Comparison of ENCODE assay signal across 8 cellular contexts in the genomic region with DNA sequence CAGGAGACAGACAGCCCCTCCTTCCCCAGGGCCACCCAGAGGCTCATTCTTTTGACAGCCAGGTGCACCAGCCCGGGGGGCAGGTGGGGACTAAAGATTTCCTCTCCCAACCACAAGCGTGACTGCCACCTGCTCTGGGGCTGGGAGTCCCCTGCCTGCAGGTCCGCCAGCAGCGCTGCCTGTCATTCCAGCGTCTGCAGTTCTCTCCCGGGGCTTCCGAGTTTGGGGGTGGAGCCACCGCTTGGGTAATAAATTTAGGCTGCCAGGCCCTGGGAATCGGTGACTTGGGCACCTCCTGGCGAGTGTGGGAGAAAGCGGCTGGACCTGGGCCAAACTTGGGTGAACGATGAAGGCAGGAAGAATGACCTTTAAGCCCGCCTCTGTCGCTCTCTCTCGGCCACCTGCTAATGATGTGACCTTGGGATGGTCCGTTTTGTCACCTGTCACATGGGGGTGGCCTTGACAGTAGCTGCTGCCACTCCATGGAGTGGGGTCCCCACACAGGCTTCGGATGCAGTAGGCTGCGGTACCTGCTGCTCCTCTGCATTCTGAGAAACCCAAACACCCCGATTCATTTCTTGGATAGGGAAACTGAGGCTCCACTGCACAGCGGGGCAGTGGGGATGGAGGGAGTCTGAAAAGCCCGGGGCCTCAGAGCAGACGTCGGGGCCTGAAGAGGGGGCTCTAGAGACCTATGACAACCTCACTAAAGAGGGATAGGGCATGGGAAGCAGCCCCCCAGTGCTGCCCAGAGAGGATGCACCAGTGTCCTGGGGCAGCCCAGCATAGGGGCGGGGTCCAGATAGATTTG.
DNase-seq lines count a peak whose midpoint lies in the region; ATAC-seq and TF ChIP-seq lines count a peak whose summit lies in the region.

No MANE protein-coding gene starts in this region.

- H3K27ac Mint-ChIP-seq in dendritic cell treated with granulocyte-macrophage colony-stimulating factor and Interleukin-4, amounts not matched to agents 40 ng/mL and 50 ng/mL, for 4 days: peak overlapping the region; percentile 91

- H3K36me3 Mint-ChIP-seq in dendritic cell treated with granulocyte-macrophage colony-stimulating factor and Interleukin-4, amounts not matched to agents 40 ng/mL and 50 ng/mL, for 4 days (ENCODE audit: low read depth): peaks cover 6% of the 10 kb centered on the region

- H3F3A ChIP-seq in MM.1S (ENCODE audit: insufficient read depth, low read length): peaks cover 14% of the 10 kb centered on the region

- peaks cover 28% of the 10 kb centered on the region for H3K4me1 Mint-ChIP-seq in dendritic cell treated with granulocyte-macrophage colony-stimulating factor and Interleukin-4, amounts not matched to agents 40 ng/mL and 50 ng/mL, for 4 days (ENCODE audit: low read depth)

- H4K20me1 ChIP-seq in DND-41 (ENCODE audit: insufficient read depth, low read length): peaks cover 3% of the 10 kb centered on the region
- H4K20me1 ChIP-seq in MM.1S (ENCODE audit: insufficient read depth, low read length): no peaks in the 10 kb centered on the region

- peak; percentile 67 for DNase-seq in DND-41
- peak; percentile 94 for DNase-seq in MM.1S
- DNase-seq in RWPE2 (ENCODE audit: low spot score): no peak
- no peak for DNase-seq in activated CD4-positive, CD25-positive, alpha-beta regulatory T cell treated with anti-CD3 and anti-CD28 coated beads, Interleukin-2, amount 50 U/mL, for 72 hours

- ATAC-seq in DND-41 (ENCODE audit: insufficient read depth, low read depth) (peak; percentile 78), RWPE2 (ENCODE audit: low read depth) (0 out of 3 replicates have a peak, but pooled peaks have one; percentile 15), GM18909 (IDR thresholded peaks at IDR 0.05; ENCODE audit: poor library complexity, unreplicated experiment) (no peak), GM18867 (IDR thresholded peaks at IDR 0.05; ENCODE audit: unreplicated experiment) (no peak)

- intact Hi-C loops in dendritic cell treated with granulocyte-macrophage colony-stimulating factor and Interleukin-4, amounts not matched to agents 40 ng/mL and 50 ng/mL, for 4 days (cut with micrococcal nuclease): no loop called here

- H3K36me3 ChIP-seq in DND-41 (ENCODE audit: insufficient read depth, low read length) (no peaks in the 10 kb centered on the region), MM.1S (replicated peaks; ENCODE audit: insufficient read depth, low read length) (no peaks in the 10 kb centered on the region), RWPE2 (ENCODE audit: low read depth) (no peaks in the 10 kb centered on the region), mucosa of stomach (ENCODE audit: control insufficient read depth, insufficient read depth, low read length) (no peaks in the 10 kb centered on the region)

- no peak overlapping the region for H3K4me3 ChIP-seq in DND-41 (ENCODE audit: low read depth in 1 of 2, low read length in 2 of 2)
- H3K4me3 ChIP-seq in MM.1S (ENCODE audit: low read length): peak overlapping the region; percentile 59
- H3K4me3 ChIP-seq in RWPE2 (ENCODE audit: severe bottlenecking): no peak overlapping the region
- no peak overlapping the region for H3K4me3 ChIP-seq in mucosa of stomach (ENCODE audit: low read length)

- H2AFZ ChIP-seq in DND-41 (ENCODE audit: low read depth, low read length) (no peak overlapping the region), MM.1S (ENCODE audit: low read length) (peak overlapping the region; percentile 60)

- H3K9me3 ChIP-seq in DND-41 (ENCODE audit: insufficient read depth, low read length, severe bottlenecking): no peaks in the 10 kb centered on the region
- H3K9me3 ChIP-seq in MM.1S (replicated peaks; ENCODE audit: insufficient read depth, low read length): no peaks in the 10 kb centered on the region
- H3K9me3 ChIP-seq in RWPE2 (ENCODE audit: severe bottlenecking): no peaks in the 10 kb centered on the region
- no peaks in the 10 kb centered on the region for H3K9me3 ChIP-seq in mucosa of stomach (ENCODE audit: control insufficient read depth, low read length)

- H3K9ac ChIP-seq in DND-41 (ENCODE audit: low read depth, low read length) (no peak overlapping the region), MM.1S (ENCODE audit: low read length) (peak overlapping the region; percentile 29), mucosa of stomach (ENCODE audit: low read length) (peak overlapping the region; percentile 9)

- H3K79me2 ChIP-seq in DND-41 (ENCODE audit: insufficient read depth, low read length) (no peaks in the 10 kb centered on the region), MM.1S (ENCODE audit: low read length) (no peaks in the 10 kb centered on the region)

- peaks cover 13% of the 10 kb centered on the region for H3K27me3 ChIP-seq in DND-41 (ENCODE audit: insufficient read depth, low read length, poor library complexity)
- peaks cover 51% of the 10 kb centered on the region for H3K27me3 ChIP-seq in MM.1S (replicated peaks; ENCODE audit: insufficient read depth, low read length)
- no peaks in the 10 kb centered on the region for H3K27me3 ChIP-seq in RWPE2 (ENCODE audit: insufficient read depth, poor library complexity, severe bottlenecking)
- peaks cover 8% of the 10 kb centered on the region for H3K27me3 ChIP-seq in mucosa of stomach (ENCODE audit: control insufficient read depth, insufficient read depth, low read length)

- peak overlapping the region; percentile 77 for H3K4me3 Mint-ChIP-seq in dendritic cell treated with granulocyte-macrophage colony-stimulating factor and Interleukin-4, amounts not matched to agents 40 ng/mL and 50 ng/mL, for 4 days

- no peaks in the 10 kb centered on the region for H3K9me3 Mint-ChIP-seq in dendritic cell treated with granulocyte-macrophage colony-stimulating factor and Interleukin-4, amounts not matched to agents 40 ng/mL and 50 ng/mL, for 4 days

- H3K4me2 ChIP-seq in DND-41 (ENCODE audit: insufficient read depth, low read length): peak overlapping the region; percentile 21; the same call in 1 of the 2 replicates
- peak overlapping the region; percentile 84 for H3K4me2 ChIP-seq in MM.1S (ENCODE audit: low read depth, low read length)

- peaks cover 9% of the 10 kb centered on the region for H3K4me1 ChIP-seq in DND-41 (ENCODE audit: insufficient read depth, low read length)
- peaks cover 15% of the 10 kb centered on the region for H3K4me1 ChIP-seq in MM.1S (ENCODE audit: low read length)
- no peaks in the 10 kb centered on the region for H3K4me1 ChIP-seq in RWPE2 (ENCODE audit: insufficient read depth, poor library complexity, severe bottlenecking)
- H3K4me1 ChIP-seq in mucosa of stomach (ENCODE audit: control insufficient read depth, insufficient read depth, low read length): peaks cover 33% of the 10 kb centered on the region

- TF ChIP-seq CTCF in DND-41 (IDR thresholded peaks at IDR 0.05; ENCODE audit: borderline replicate concordance, extremely low read depth, low read length, poor library complexity, severe bottlenecking) (no peak), MM.1S (IDR thresholded peaks at IDR 0.05; ENCODE audit: low read length) (peak; percentile 20), RWPE2 (IDR thresholded peaks at IDR 0.05; ENCODE audit: poor library complexity, severe bottlenecking) (peak; percentile 26)

- no peaks in the 10 kb centered on the region for H3K9me2 ChIP-seq in MM.1S (replicated peaks; ENCODE audit: insufficient read depth, low read length)

- peaks cover 34% of the 10 kb centered on the region for H3K27me3 Mint-ChIP-seq in dendritic cell treated with granulocyte-macrophage colony-stimulating factor and Interleukin-4, amounts not matched to agents 40 ng/mL and 50 ng/mL, for 4 days

- no peak overlapping the region for H3K27ac ChIP-seq in DND-41 (ENCODE audit: low read length)
- H3K27ac ChIP-seq in MM.1S (ENCODE audit: low read length): peak overlapping the region; percentile 75
- no peak overlapping the region for H3K27ac ChIP-seq in RWPE2 (ENCODE audit: poor library complexity, severe bottlenecking)

Comparison
In these comparisons a context has a peak if more than half of its experiments do, and no peak if none do; other contexts are left out.
1. ATAC-seq: peak in DND-41 (single experiment) and RWPE2 (single experiment); none in GM18909 (single experiment) and GM18867 (single experiment).
2. DNase-seq: peak in DND-41 (single experiment) and MM.1S (single experiment); none in RWPE2 (single experiment) and activated CD4-positive, CD25-positive, alpha-beta regulatory T cell treated with anti-CD3 and anti-CD28 coated beads, Interleukin-2, amount 50 U/mL, for 72 hours (single experiment).